Comparison of ENCODE assay signal across 1 cellular context in genomic region chr9:95317119-95317892, GRCh38.
A peak's percentile ranks its signal among the peaks of the same experiment; 100 is the strongest.
TF ChIP-seq lines count a peak whose summit lies in the region.

TSS of gene FANCC (minus strand) at chr9:95317709. CDS start at chr9:95249291, 68,418 bp downstream.

TF ChIP-seq in HCT116, 20 proteins besides CTCF, POLR2A, EP300 and RAD21 (continued from another document):
- TF ChIP-seq JUND (IDR thresholded peaks at IDR 0.05) (no peak), ELF1 (IDR thresholded peaks at IDR 0.05; ENCODE audit: borderline replicate concordance, low read depth) (peak; percentile 35; the same call in 1 of the 2 replicates), SIN3A (IDR thresholded peaks at IDR 0.05; ENCODE audit: low read depth) (peak; percentile 46; the same call in 1 of the 2 replicates), ZFX (IDR thresholded peaks at IDR 0.05) (peak; percentile 59; the same call in 1 of the 2 replicates)
